Comparison of ENCODE assay signal across 9 cellular contexts in genomic region chr10:69319911-69320316, GRCh38. TPM values are rescaled to one million over a fixed set of nuclear protein-coding genes. Genes with fewer than 3 reads are reported as not detected.
DNase-seq lines count a peak whose midpoint lies in the region; ATAC-seq, FAIRE-seq and TF ChIP-seq lines count a peak whose summit lies in the region.
"Had no signal": no experiment of that assay in that cellular context is flagged by ENCODE, and none has a peak within 500 bp of the region (broad histone marks: within the 10 kb centered on the region; RNA-seq: fewer than 3 reads in every experiment).

No MANE protein-coding gene starts in this region.

- H3K4me3 Mint-ChIP-seq in progenitor cell of endocrine pancreas (ENCODE audit: low read depth): peak overlapping the region; percentile 91

- H3K9ac ChIP-seq in DND-41 (ENCODE audit: low read depth, low read length) (peak overlapping the region; percentile 89), SU-DHL-6 (ENCODE audit: low read length) (peak overlapping the region; percentile 81)

- H3K27ac Mint-ChIP-seq in progenitor cell of endocrine pancreas: no peak overlapping the region

- peaks cover 11% of the 10 kb centered on the region; the same call in 1 of the 2 replicates for H3K36me3 ChIP-seq in DND-41 (ENCODE audit: insufficient read depth, low read length)
- H3K36me3 ChIP-seq in SU-DHL-6 (ENCODE audit: low read length): no peaks in the 10 kb centered on the region
- no peaks in the 10 kb centered on the region for H3K36me3 ChIP-seq in esophagus muscularis mucosa
- H3K36me3 ChIP-seq: pancreas had no signal

- H3K79me2 ChIP-seq in DND-41 (ENCODE audit: insufficient read depth, low read length) (peaks cover 61% of the 10 kb centered on the region), SU-DHL-6 (ENCODE audit: insufficient read depth, low read length) (peaks cover 17% of the 10 kb centered on the region; the same call in 1 of the 2 replicates)

- intact Hi-C loops in esophagus muscularis mucosa (cut with DNase I): loop anchor here (5.0 kb wide), 2 partner anchors 62 to 83 kb away; no protein-coding TSS in a partner anchor

- DNase-seq in DND-41 (peak; percentile 12), esophagus muscularis mucosa (ENCODE audit: extremely low spot score) (no peak), progenitor cell of endocrine pancreas (ENCODE audit: low spot score, unreplicated experiment) (no peak), NCI-H1436 (lab: John Stamatoyannopoulos, UW) (no peak), ecto neural progenitor cell (ENCODE audit: low spot score) (no peak), KG1 (lab: John Stamatoyannopoulos, UW) (no peak), GM12892 (ENCODE audit: insufficient read length) (no peak)

- peak overlapping the region; percentile 86 to 97; a peak in 3 of 4 replicates for H3K4me3 ChIP-seq in DND-41 (ENCODE audit: low read depth in 1 of 2, low read length in 2 of 2)
- H3K4me3 ChIP-seq in SU-DHL-6 (ENCODE audit: insufficient read depth, low read length, poor library complexity, severe bottlenecking): peak overlapping the region; percentile 91
- peak overlapping the region; percentile 78 to 99 (median 89) for H3K4me3 ChIP-seq in esophagus muscularis mucosa

- peak overlapping the region; percentile 71 for H3K27ac ChIP-seq in DND-41 (ENCODE audit: low read length)
- H3K27ac ChIP-seq in SU-DHL-6 (ENCODE audit: low read depth, low read length): no peak overlapping the region
- H3K27ac ChIP-seq in esophagus muscularis mucosa (replicated peaks in 1 of 4): peak overlapping the region; percentile 88 to 98 (median 96)

- TF ChIP-seq POLR2A in esophagus muscularis mucosa (IDR thresholded peaks at IDR 0.05; ENCODE audit: low read depth) (no peak), GM12892 (IDR thresholded peaks at IDR 0.05; ENCODE audit: low read depth, low read length) (no peak)

- H4K20me1 ChIP-seq in DND-41 (ENCODE audit: insufficient read depth, low read length): peaks cover 31% of the 10 kb centered on the region
- no peaks in the 10 kb centered on the region for H4K20me1 ChIP-seq in SU-DHL-6 (ENCODE audit: low read depth, low read length)

- H3K9me3 ChIP-seq in DND-41 (ENCODE audit: insufficient read depth, low read length, severe bottlenecking): no peaks in the 10 kb centered on the region
- no peaks in the 10 kb centered on the region for H3K9me3 ChIP-seq in SU-DHL-6 (ENCODE audit: insufficient read depth, low read length)
- H3K9me3 ChIP-seq in esophagus muscularis mucosa: no peaks in the 10 kb centered on the region
- H3K9me3 ChIP-seq: pancreas had no signal

- H3K4me2 ChIP-seq in DND-41 (ENCODE audit: insufficient read depth, low read length) (peak overlapping the region; percentile 95), SU-DHL-6 (ENCODE audit: low read depth, low read length, poor library complexity, severe bottlenecking) (peak overlapping the region; percentile 73)

- 52% methylated on average over 7 of the region's 7 CpGs for WGBS in esophagus muscularis mucosa

- no peak for ATAC-seq in DND-41 (ENCODE audit: insufficient read depth, low read depth)

- H3K4me1 ChIP-seq in DND-41 (ENCODE audit: insufficient read depth, low read length) (peaks cover 41% of the 10 kb centered on the region), esophagus muscularis mucosa (peaks cover 51 to 74% (median 64%) of the 10 kb centered on the region in 4 donors)

- no peak for FAIRE-seq in GM12892 (lab: Jason Lieb, UNC)
- FAIRE-seq: pancreas had no signal

- H3F3A ChIP-seq in SU-DHL-6 (ENCODE audit: insufficient read depth): peaks cover 13% of the 10 kb centered on the region

- H3K27me3 Mint-ChIP-seq in progenitor cell of endocrine pancreas: no peaks in the 10 kb centered on the region

- H3K9me3 Mint-ChIP-seq in progenitor cell of endocrine pancreas (ENCODE audit: low read depth): no peaks in the 10 kb centered on the region

- H3K27me3 ChIP-seq in DND-41 (ENCODE audit: insufficient read depth, low read length, poor library complexity): no peaks in the 10 kb centered on the region
- no peaks in the 10 kb centered on the region for H3K27me3 ChIP-seq in SU-DHL-6 (ENCODE audit: low read length)
- H3K27me3 ChIP-seq in esophagus muscularis mucosa: peaks cover 0 to 3% (median 0%) of the 10 kb centered on the region in 4 donors
- H3K27me3 ChIP-seq: pancreas had no signal

- peaks cover 27% of the 10 kb centered on the region for H3K4me1 Mint-ChIP-seq in progenitor cell of endocrine pancreas (ENCODE audit: low read depth)

- H3K9me2 ChIP-seq in SU-DHL-6 (replicated peaks; ENCODE audit: insufficient read depth, low read length): no peaks in the 10 kb centered on the region

- H2AFZ ChIP-seq in DND-41 (ENCODE audit: low read depth, low read length) (peak overlapping the region; percentile 83; the same call in 1 of the 2 replicates), SU-DHL-6 (ENCODE audit: low read depth, low read length, severe bottlenecking) (no peak overlapping the region)

- no peak for TF ChIP-seq CTCF in DND-41 (IDR thresholded peaks at IDR 0.05; ENCODE audit: borderline replicate concordance, extremely low read depth, low read length, poor library complexity, severe bottlenecking)
- no peak for TF ChIP-seq CTCF in SU-DHL-6 (IDR thresholded peaks at IDR 0.05; ENCODE audit: insufficient read depth, low read length, poor library complexity, severe bottlenecking)
- TF ChIP-seq CTCF in esophagus muscularis mucosa (IDR thresholded peaks at IDR 0.05): no peak
- TF ChIP-seq CTCF in progenitor cell of endocrine pancreas (IDR thresholded peaks at IDR 0.05; ENCODE audit: unreplicated experiment): no peak

- no peak for TF ChIP-seq EP300 in esophagus muscularis mucosa (IDR thresholded peaks at IDR 0.05)

- no peaks in the 10 kb centered on the region for H3K36me3 Mint-ChIP-seq in progenitor cell of endocrine pancreas (ENCODE audit: insufficient read depth)

RNA-seq across cellular contexts. Expression of gene HK1, which starts 41.6 kb away (rescaled TPM):
- 100 to 1,000 TPM; 114 to 188 (median 151) TPM for total RNA-seq in esophagus muscularis mucosa
- total RNA-seq in progenitor cell of endocrine pancreas: 32.5 and 35.6 TPM in 2 replicates
- 60.7 TPM for polyA plus RNA-seq in GM12892 (2012; ENCODE audit: missing spikeins)
